8 cellular contexts compared by ENCODE assay signal in genomic region chr2:158191569-158191968, GRCh38.
DNase-seq lines count a peak whose midpoint lies in the region; ATAC-seq and TF ChIP-seq lines count a peak whose summit lies in the region.

No MANE protein-coding gene starts in this region.

- no peak for TF ChIP-seq CTCF in left lung (IDR thresholded peaks at IDR 0.05)

- H3K4me3 ChIP-seq in HUES64 (ENCODE audit: low read length) = no peak overlapping the region
- H3K4me3 ChIP-seq in left lung = no peak overlapping the region

- H3K27me3 ChIP-seq in HUES64 (ENCODE audit: insufficient read depth, low read length) (no peaks in the 10 kb centered on the region), left lung (no peaks in the 10 kb centered on the region)

- no peak for TF ChIP-seq POLR2A in GM18505 (IDR thresholded peaks at IDR 0.05; ENCODE audit: borderline replicate concordance, extremely low read depth, insufficient read depth, insufficient read length)

- ATAC-seq in GM18505 (IDR thresholded peaks at IDR 0.05; ENCODE audit: unreplicated experiment) (peak; percentile 42), GM21528 (IDR thresholded peaks at IDR 0.05; ENCODE audit: low FRiP score, unreplicated experiment) (peak; percentile 46), left lung (no peak)

- H3K27ac ChIP-seq in HUES64 (ENCODE audit: low read depth, low read length) (peak overlapping the region; percentile 51; the same call in 1 of the 2 replicates), left lung (peak overlapping the region; percentile 3 to 54)

- H3K4me1 ChIP-seq in HUES64 (ENCODE audit: insufficient read depth, low read length) (peaks cover 22% of the 10 kb centered on the region), left lung (no peaks in the 10 kb centered on the region)

- H3K36me3 ChIP-seq in HUES64 (ENCODE audit: insufficient read depth, low read length) (no peaks in the 10 kb centered on the region), left lung (no peaks in the 10 kb centered on the region)

- intact Hi-C loops in left lung (cut with DNase I) = no loop called here
- intact Hi-C loops in head of caudate nucleus (cut with DNase I) = no loop called here

- DNase-seq in left lung = no peak
- no peak for DNase-seq in HCEC 1CT
- no peak for DNase-seq in NCI-H510A (lab: John Stamatoyannopoulos, UW)
- DNase-seq in head of caudate nucleus = no peak
- DNase-seq in NCI-H1694 (lab: John Stamatoyannopoulos, UW) = no peak

- 44% methylated on average over 2 of the region's 2 CpGs for WGBS in HUES64

- no peaks in the 10 kb centered on the region for H3K9me3 ChIP-seq in HUES64 (ENCODE audit: insufficient read depth, low read depth, low read length)
- no peaks in the 10 kb centered on the region for H3K9me3 ChIP-seq in left lung

- no peak overlapping the region; the same call in 1 of the 2 replicates for H3K9ac ChIP-seq in HUES64 (ENCODE audit: low read depth, low read length)
